In the genomic region with DNA sequence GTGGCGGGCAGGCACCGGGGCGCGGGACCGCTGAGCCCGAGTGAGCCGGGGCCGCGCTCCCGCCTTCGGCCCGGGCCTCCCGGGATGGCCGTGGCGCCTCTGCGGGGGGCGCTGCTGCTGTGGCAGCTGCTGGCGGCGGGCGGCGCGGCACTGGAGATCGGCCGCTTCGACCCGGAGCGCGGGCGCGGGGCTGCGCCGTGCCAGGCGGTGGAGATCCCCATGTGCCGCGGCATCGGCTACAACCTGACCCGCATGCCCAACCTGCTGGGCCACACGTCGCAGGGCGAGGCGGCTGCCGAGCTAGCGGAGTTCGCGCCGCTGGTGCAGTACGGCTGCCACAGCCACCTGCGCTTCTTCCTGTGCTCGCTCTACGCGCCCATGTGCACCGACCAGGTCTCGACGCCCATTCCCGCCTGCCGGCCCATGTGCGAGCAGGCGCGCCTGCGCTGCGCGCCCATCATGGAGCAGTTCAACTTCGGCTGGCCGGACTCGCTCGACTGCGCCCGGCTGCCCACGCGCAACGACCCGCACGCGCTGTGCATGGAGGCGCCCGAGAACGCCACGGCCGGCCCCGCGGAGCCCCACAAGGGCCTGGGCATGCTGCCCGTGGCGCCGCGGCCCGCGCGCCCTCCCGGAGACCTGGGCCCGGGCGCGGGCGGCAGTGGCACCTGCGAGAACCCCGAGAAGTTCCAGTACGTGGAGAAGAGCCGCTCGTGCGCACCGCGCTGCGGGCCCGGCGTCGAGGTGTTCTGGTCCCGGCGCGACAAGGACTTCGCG, we compare ENCODE assay signal across 7 cellular contexts. TPM values are rescaled to one million over a fixed set of nuclear protein-coding genes. Genes with fewer than 3 reads are reported as not detected.
DNase-seq lines count a peak whose midpoint lies in the region; ATAC-seq and TF ChIP-seq lines count a peak whose summit lies in the region.

No MANE protein-coding gene starts in this region.

- no peak for TF ChIP-seq CTCF in nephron (IDR thresholded peaks at IDR 0.05; ENCODE audit: unreplicated experiment in 3 of 3)

- H3K4me1 Mint-ChIP-seq in activated naive CD8-positive, alpha-beta T cell treated with anti-CD3 and anti-CD28 coated beads for 36 hours = peaks cover 2% of the 10 kb centered on the region
- peaks cover 22% of the 10 kb centered on the region for H3K4me1 Mint-ChIP-seq in nephron

- peak; percentile 35 for DNase-seq in activated naive CD8-positive, alpha-beta T cell treated with anti-CD3 and anti-CD28 coated beads for 36 hours
- DNase-seq in NCI-H524 treated with DMSO at 0.1 percent for 48 hours (lab: John Stamatoyannopoulos, UW) = no peak
- DNase-seq in SHP77 treated with DMSO at 0.1 percent for 48 hours (lab: John Stamatoyannopoulos, UW) = no peak
- no peak for DNase-seq in midbrain (lab: John Stamatoyannopoulos, UW)

- no peak overlapping the region for H3K27ac Mint-ChIP-seq in activated naive CD8-positive, alpha-beta T cell treated with anti-CD3 and anti-CD28 coated beads for 36 hours
- no peak overlapping the region for H3K27ac Mint-ChIP-seq in nephron

- H3K36me3 Mint-ChIP-seq in activated naive CD8-positive, alpha-beta T cell treated with anti-CD3 and anti-CD28 coated beads for 36 hours = no peaks in the 10 kb centered on the region
- H3K36me3 Mint-ChIP-seq in nephron (ENCODE audit: low read depth) = peaks cover 6% of the 10 kb centered on the region

- peaks cover 4% of the 10 kb centered on the region for H3K9me3 Mint-ChIP-seq in activated naive CD8-positive, alpha-beta T cell treated with anti-CD3 and anti-CD28 coated beads for 36 hours
- no peaks in the 10 kb centered on the region for H3K9me3 Mint-ChIP-seq in nephron

- ATAC-seq in GM18907 (IDR thresholded peaks at IDR 0.05; ENCODE audit: unreplicated experiment) = peak; percentile 14
- peak; percentile 17 for ATAC-seq in HG02642 (IDR thresholded peaks at IDR 0.05; ENCODE audit: poor library complexity, unreplicated experiment)

- no peak overlapping the region for H3K4me3 Mint-ChIP-seq in activated naive CD8-positive, alpha-beta T cell treated with anti-CD3 and anti-CD28 coated beads for 36 hours
- H3K4me3 Mint-ChIP-seq in nephron = peak overlapping the region; percentile 79 to 87 (median 82)

- peaks cover 5% of the 10 kb centered on the region for H3K27me3 Mint-ChIP-seq in activated naive CD8-positive, alpha-beta T cell treated with anti-CD3 and anti-CD28 coated beads for 36 hours
- H3K27me3 Mint-ChIP-seq in nephron (ENCODE audit: low read depth) = peaks cover 5% of the 10 kb centered on the region

RNA-seq across cellular contexts. Expression of a gene that starts 0.5 kb away (rescaled TPM):
- under 1 TPM; 0.32 to 0.45 TPM for total RNA-seq in activated naive CD8-positive, alpha-beta T cell treated with anti-CD3 and anti-CD28 coated beads for 36 hours
